Comparison of ENCODE assay signal across 8 cellular contexts in the genomic region with DNA sequence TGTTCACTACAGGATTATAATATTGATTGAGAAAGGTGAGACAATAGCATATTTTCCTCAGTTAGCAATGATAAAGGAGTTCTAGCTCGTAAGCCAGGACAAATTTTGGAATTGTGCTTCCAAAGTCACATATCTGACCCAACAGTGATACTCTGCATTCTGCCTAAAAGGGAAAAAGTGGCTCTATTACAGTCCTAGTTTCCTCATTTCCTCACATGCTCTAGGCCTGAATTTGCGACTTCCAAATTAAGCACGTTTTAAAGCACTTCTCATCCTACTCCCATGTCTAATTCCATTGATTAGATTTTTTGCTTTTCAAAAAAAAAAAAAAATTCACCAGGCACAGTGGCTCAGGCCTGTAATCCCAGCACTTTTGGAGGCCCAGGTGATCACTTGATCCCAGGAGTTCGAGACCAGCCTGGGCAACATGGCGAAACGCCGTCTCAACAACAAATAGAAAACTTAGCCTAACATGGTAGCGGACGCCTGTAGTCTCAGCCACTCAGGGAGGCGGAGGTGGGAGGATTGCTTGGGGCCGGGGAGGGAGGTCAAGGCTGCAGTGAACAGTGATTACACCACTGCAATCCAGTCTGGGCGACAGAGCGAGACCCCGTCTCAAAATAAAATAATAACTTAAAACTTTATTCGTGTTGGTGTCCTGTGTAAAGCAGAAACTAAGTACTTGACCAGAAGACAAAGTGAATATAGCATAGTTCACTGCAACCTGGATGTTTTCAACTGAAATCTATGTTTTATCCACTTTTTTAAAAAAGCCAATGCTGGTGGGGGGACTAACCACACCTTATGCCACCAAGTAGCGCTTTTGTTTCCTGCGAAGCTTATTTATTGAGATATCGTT. TPM values are rescaled to one million over a fixed set of nuclear protein-coding genes. Genes with fewer than 3 reads are reported as not detected.
DNase-seq lines count a peak whose midpoint lies in the region; ATAC-seq and TF ChIP-seq lines count a peak whose summit lies in the region.

No MANE protein-coding gene starts in this region.

- H3K4me1 ChIP-seq in SJCRH30, result no peaks in the 10 kb centered on the region
- peaks cover 4% of the 10 kb centered on the region for H3K4me1 ChIP-seq in fibroblast of lung (ENCODE audit: control insufficient read depth, extremely low read depth, insufficient read depth, low read length)

- H3K9me3 ChIP-seq in SJCRH30 (replicated peaks) (no peaks in the 10 kb centered on the region), fibroblast of lung (ENCODE audit: control insufficient read depth, insufficient read depth, low read depth, low read length) (no peaks in the 10 kb centered on the region)

- DNase-seq in activated CD8-positive, alpha-beta memory T cell treated with anti-CD3 and anti-CD28 coated beads, Interleukin-2, amount 50 U/mL, for 48 hours, result peak; percentile 48
- DNase-seq in activated CD8-positive, alpha-beta memory T cell treated with anti-CD3 and anti-CD28 coated beads, Interleukin-2, amount 50 U/mL, for 4 hours, result no peak
- DNase-seq in SJCRH30 (no peak), fibroblast of lung (ENCODE audit: low read depth in 2 of 2) (no peak), retinal pigment epithelial cell (ENCODE audit: low read depth) (no peak), SKM-1 (lab: John Stamatoyannopoulos, UW; ENCODE audit: unreplicated experiment) (no peak), HPDE6-E6E7 (ENCODE audit: extremely low spot score) (no peak)

- TF ChIP-seq CTCF in fibroblast of lung (conservative IDR thresholded peaks at IDR 0.05 in 1 of 2, IDR thresholded peaks at IDR 0.05 in 1 of 2; ENCODE audit: low read depth in 1 of 2, low read length in 2 of 2), result no peak
- no peak for TF ChIP-seq CTCF in retinal pigment epithelial cell (conservative IDR thresholded peaks at IDR 0.05; ENCODE audit: low read depth, low read length)

- H3K9ac ChIP-seq in fibroblast of lung (ENCODE audit: insufficient read depth, low read length), result no peak overlapping the region

- no peaks in the 10 kb centered on the region for H4K20me1 ChIP-seq in fibroblast of lung (ENCODE audit: control insufficient read depth, extremely low read depth, insufficient read depth, low read length)

- peak overlapping the region; percentile 87 for H3K4me3 ChIP-seq in SJCRH30
- peak overlapping the region; percentile 90 to 100 (median 99) for H3K4me3 ChIP-seq in fibroblast of lung (replicated peaks in 1 of 4; ENCODE audit: control extremely low read depth in 1 of 4, insufficient read depth in 1 of 4, low read depth in 3 of 4, low read length in 4 of 4)
- H3K4me3 ChIP-seq in retinal pigment epithelial cell (ENCODE audit: low read length), result peak overlapping the region; percentile 93

- no peak overlapping the region for H2AFZ ChIP-seq in fibroblast of lung (ENCODE audit: low read length)

- no peak for ATAC-seq in GM21786 (IDR thresholded peaks at IDR 0.05; ENCODE audit: unreplicated experiment)

- H3K79me2 ChIP-seq in fibroblast of lung (ENCODE audit: control insufficient read depth, insufficient read depth, low read length), result peaks cover 34% of the 10 kb centered on the region

- H3K36me3 ChIP-seq in SJCRH30, result no peaks in the 10 kb centered on the region
- H3K36me3 ChIP-seq in fibroblast of lung (ENCODE audit: control insufficient read depth, insufficient read depth, low read length), result no peaks in the 10 kb centered on the region

- H3K27me3 ChIP-seq in SJCRH30 (no peaks in the 10 kb centered on the region), fibroblast of lung (ENCODE audit: control insufficient read depth, insufficient read depth, low read length) (no peaks in the 10 kb centered on the region)

- peak overlapping the region; percentile 89 for H3K4me2 ChIP-seq in fibroblast of lung (ENCODE audit: extremely low read depth, insufficient read depth, low read length)

- no peak overlapping the region; the same call in 1 of the 2 replicates for H3K27ac ChIP-seq in SJCRH30
- peak overlapping the region; percentile 99 for H3K27ac ChIP-seq in fibroblast of lung (ENCODE audit: insufficient read depth, low read length)

RNA-seq across cellular contexts. Expression of a gene that starts 1.5 kb away (rescaled TPM):
- total RNA-seq in SJCRH30 (2014; rRNA removed; shearing (Covaris generic)), result 14.5 and 16.5 TPM in 2 replicates
- total RNA-seq in fibroblast of lung, result 12.6 and 14.2 TPM in 2 replicates
- polyA plus RNA-seq in fibroblast of lung, result 5.2 and 8.5 TPM in 2 replicates
- 3.6 and 6.3 TPM in 2 replicates for polyA plus RNA-seq in fibroblast of lung (2012)
- polyA minus RNA-seq in fibroblast of lung (ENCODE audit: low replicate concordance), result 0.27 and 0.37 TPM in 2 replicates

RNA-seq across cellular contexts. Expression of a gene that starts 13.2 kb away (rescaled TPM):
- 102 and 110 TPM in 2 replicates for total RNA-seq in SJCRH30 (2014; rRNA removed; shearing (Covaris generic))
- total RNA-seq in fibroblast of lung, result 9.2 and 10.2 TPM in 2 replicates
- 26.2 and 41.4 TPM in 2 replicates for polyA plus RNA-seq in fibroblast of lung
- polyA plus RNA-seq in fibroblast of lung (2012), result 103 and 126 TPM in 2 replicates
- polyA minus RNA-seq in fibroblast of lung (ENCODE audit: low replicate concordance), result 0.86 and 1.4 TPM in 2 replicates
